In the genomic region with DNA sequence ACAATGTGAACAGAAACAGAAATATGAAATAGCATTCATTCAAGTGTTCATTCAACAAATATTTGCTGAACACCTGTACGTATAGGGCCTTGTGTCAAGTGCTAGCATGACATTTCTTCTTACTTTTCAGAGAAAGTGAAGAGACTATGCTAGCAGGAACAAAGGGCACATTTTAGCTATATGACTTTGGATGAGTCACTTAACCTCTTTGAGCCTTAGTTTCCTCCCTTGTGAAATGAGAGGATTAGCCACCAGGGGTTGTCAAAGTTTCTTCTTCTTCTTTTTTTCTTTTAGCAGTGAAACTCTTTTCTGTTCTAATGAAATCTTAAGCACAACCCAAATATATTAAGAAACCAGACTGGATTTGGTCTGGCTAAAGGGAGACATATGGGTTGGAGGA, we compare ENCODE assay signal across 12 cellular contexts. TPM values are rescaled to one million over a fixed set of nuclear protein-coding genes. Genes with fewer than 3 reads are reported as not detected.
DNase-seq lines count a peak whose midpoint lies in the region; ATAC-seq, FAIRE-seq and TF ChIP-seq lines count a peak whose summit lies in the region.
"Had no signal": no experiment of that assay in that cellular context is flagged by ENCODE, and none has a peak within 500 bp of the region (broad histone marks: within the 10 kb centered on the region; RNA-seq: fewer than 3 reads in every experiment).

No MANE protein-coding gene starts in this region.

- H2AFZ ChIP-seq in astrocyte (ENCODE audit: low read depth, low read length): no peak overlapping the region
- H2AFZ ChIP-seq in keratinocyte (ENCODE audit: control insufficient read depth, low read length): no peak overlapping the region

- H3K9ac ChIP-seq in astrocyte (ENCODE audit: low read length) (no peak overlapping the region), keratinocyte (ENCODE audit: control insufficient read depth, extremely low read depth, insufficient read depth, low read length) (no peak overlapping the region)

- H4K20me1 ChIP-seq in astrocyte (ENCODE audit: insufficient read depth, low read length): no peaks in the 10 kb centered on the region
- H4K20me1 ChIP-seq in keratinocyte (ENCODE audit: control insufficient read depth, extremely low read depth, insufficient read depth, low read length): no peaks in the 10 kb centered on the region

- H3K36me3 Mint-ChIP-seq in astrocyte (ENCODE audit: low read depth, unreplicated experiment): peaks cover 4% of the 10 kb centered on the region

- H3K4me1 Mint-ChIP-seq in astrocyte (ENCODE audit: low read depth, unreplicated experiment): peaks cover 10% of the 10 kb centered on the region

- no peak overlapping the region for H3K4me3 Mint-ChIP-seq in astrocyte (ENCODE audit: unreplicated experiment)
- H3K4me3 Mint-ChIP-seq: activated T-cell treated with anti-CD3 and anti-CD28 coated beads, Interleukin-2, amount 50 U/mL, for 72 hours had no signal

- H3K9me3 ChIP-seq in astrocyte (ENCODE audit: insufficient read depth, low read depth, low read length) (no peaks in the 10 kb centered on the region), keratinocyte (ENCODE audit: control insufficient read depth, low read depth, low read length) (no peaks in the 10 kb centered on the region)

- no peak overlapping the region for H3K27ac Mint-ChIP-seq in astrocyte (ENCODE audit: unreplicated experiment)
- H3K27ac Mint-ChIP-seq: activated T-cell treated with anti-CD3 and anti-CD28 coated beads, Interleukin-2, amount 50 U/mL, for 72 hours had no signal

- H3K27ac ChIP-seq in astrocyte (ENCODE audit: low read depth, low read length) (no peak overlapping the region), keratinocyte (ENCODE audit: control insufficient read depth, insufficient read depth, low read length) (no peak overlapping the region)
- H3K27ac ChIP-seq: skin epidermis had no signal

- ATAC-seq in HG02970 (IDR thresholded peaks at IDR 0.05; ENCODE audit: low FRiP score, unreplicated experiment): no peak
- ATAC-seq: activated T-cell treated with anti-CD3 and anti-CD28 coated beads, Interleukin-2, amount 50 U/mL, for 72 hours had no signal

- H3K4me3 ChIP-seq in astrocyte (ENCODE audit: insufficient read depth, low read depth, low read length) (no peak overlapping the region), keratinocyte (ENCODE audit: control insufficient read depth in 2 of 3, extremely low read depth in 1 of 3, insufficient read depth in 2 of 3, low read depth in 1 of 3, low read length in 3 of 3) (no peak overlapping the region)
- H3K4me3 ChIP-seq: skin epidermis had no signal

- H3K27me3 Mint-ChIP-seq in astrocyte (ENCODE audit: low read depth, unreplicated experiment): no peaks in the 10 kb centered on the region

- H3K9me3 Mint-ChIP-seq in astrocyte (ENCODE audit: unreplicated experiment): no peaks in the 10 kb centered on the region

- dilution Hi-C loops in keratinocyte (cut with MboI; ENCODE audit: extremely low pct_ligation_motif_present, low sequenced_read_pairs): no loop called here

- no peaks in the 10 kb centered on the region for H3K9me1 ChIP-seq in keratinocyte (ENCODE audit: control insufficient read depth, extremely low read depth, insufficient read depth, low read length)

- H3K36me3 ChIP-seq in astrocyte (ENCODE audit: insufficient read depth, low read length): no peaks in the 10 kb centered on the region
- no peaks in the 10 kb centered on the region for H3K36me3 ChIP-seq in keratinocyte (ENCODE audit: control insufficient read depth in 2 of 2, extremely low read depth in 1 of 2, insufficient read depth in 2 of 2, low read length in 2 of 2)

- FAIRE-seq in astrocyte (lab: Jason Lieb, UNC): peak; percentile 39
- peak; percentile 95 for FAIRE-seq in keratinocyte (lab: Jason Lieb, UNC)

- TF ChIP-seq CTCF in astrocyte (IDR thresholded peaks at IDR 0.05; ENCODE audit: insufficient read depth, low read depth, low read length): peak; percentile 21
- peak in 2 of 3 experiments; percentile 27 to 35 for TF ChIP-seq CTCF in keratinocyte (optimal IDR thresholded peaks at IDR 0.05 in 1 of 3, IDR thresholded peaks at IDR 0.05 in 1 of 3, conservative IDR thresholded peaks at IDR 0.05 in 1 of 3; ENCODE audit: extremely low read depth in 1 of 3, insufficient read depth in 2 of 3, low read length in 3 of 3)
- no peak for TF ChIP-seq CTCF in GM20000 (IDR thresholded peaks at IDR 0.05; ENCODE audit: extremely low read depth, missing control alignments)

- H3K79me2 ChIP-seq in astrocyte (ENCODE audit: insufficient read depth, low read length) (peaks cover 9% of the 10 kb centered on the region), keratinocyte (ENCODE audit: control insufficient read depth, insufficient read depth, low read length) (no peaks in the 10 kb centered on the region)

- H3K4me2 ChIP-seq in astrocyte (ENCODE audit: low read length): peak overlapping the region; percentile 11
- peak overlapping the region; percentile 2 for H3K4me2 ChIP-seq in keratinocyte (ENCODE audit: control insufficient read depth, extremely low read depth, insufficient read depth, low read depth, low read length)

- H3K27me3 ChIP-seq in astrocyte (ENCODE audit: insufficient read depth, low read length) (no peaks in the 10 kb centered on the region), keratinocyte (ENCODE audit: control insufficient read depth, extremely low read depth, insufficient read depth, low read length) (no peaks in the 10 kb centered on the region)

- in situ Hi-C loops in ACHN (cut with HindIII; ENCODE audit: low pct_ligation_motif_present, low pct_unique_long_range_greater_than_20kb, low sequenced_read_pairs): no loop called here

- DNase-seq in ACHN (peak; percentile 70), HPDE6-E6E7 (ENCODE audit: extremely low spot score) (peak; percentile 23), astrocyte (ENCODE audit: low read depth) (peak; percentile 35), keratinocyte (ENCODE audit: low read depth, low spot score) (peak; percentile 32), NCI-H1417 treated with DMSO at 0.1 percent for 48 hours (lab: John Stamatoyannopoulos, UW) (no peak), GM20000 (ENCODE audit: low spot score) (no peak)
- no peak for DNase-seq in stimulated activated CD4-positive, alpha-beta T cell treated with anti-CD3 and anti-CD28 coated beads, Interleukin-4, amount 100 ng/mL, for 4 hours
- DNase-seq: activated T-cell treated with anti-CD3 and anti-CD28 coated beads, Interleukin-2, amount 50 U/mL, for 72 hours; C1 segment of cervical spinal cord; NCI-H146 had no signal

- H3K4me1 ChIP-seq in astrocyte (ENCODE audit: insufficient read depth, low read length): peaks cover 5% of the 10 kb centered on the region
- H3K4me1 ChIP-seq in keratinocyte (ENCODE audit: control insufficient read depth, extremely low read depth, insufficient read depth, low read length): peaks cover 11% of the 10 kb centered on the region

RNA-seq across cellular contexts. Expression of a gene that starts 53.1 kb away (rescaled TPM):
- total RNA-seq in astrocyte: 25.9 and 30.3 TPM in 2 replicates
- 1.9 to 2.9 TPM (median 2.0 TPM) in 3 replicates for polyA plus RNA-seq in keratinocyte
- polyA plus RNA-seq in keratinocyte (2011; ENCODE audit: low read depth): 1.0 TPM
- polyA plus RNA-seq in keratinocyte (2011; cell fraction: cytosol; rRNA removed): 1.0 TPM in 2 replicates
- 5.9 and 8.0 TPM in 2 replicates for polyA plus RNA-seq in keratinocyte (2011; cell fraction: nucleus; rRNA removed)
- 1.5 and 1.7 TPM in 2 replicates for polyA plus RNA-seq in keratinocyte (2012; ENCODE audit: low replicate concordance)
- polyA minus RNA-seq in keratinocyte: 2.3 to 9.5 TPM (median 4.2 TPM) in 3 replicates
- polyA minus RNA-seq in keratinocyte (2011; cell fraction: cytosol; rRNA and poly(A)+ RNA removed): 0.96 TPM
- 4.7 and 11.5 TPM in 2 replicates for polyA minus RNA-seq in keratinocyte (2011; cell fraction: nucleus; rRNA and poly(A)+ RNA removed)
- total RNA-seq: activated T-cell treated with anti-CD3 and anti-CD28 coated beads, Interleukin-2, amount 50 U/mL, for 72 hours had no signal

Comparison
In these comparisons a context has a peak if more than half of its experiments do, and no peak if none do; other contexts are left out.
1. DNase-seq: peak in ACHN (single experiment), HPDE6-E6E7 (single experiment), astrocyte (single experiment) and keratinocyte (single experiment); none in stimulated activated CD4-positive, alpha-beta T cell treated with anti-CD3 and anti-CD28 coated beads, Interleukin-4, amount 100 ng/mL, for 4 hours (0 of 2), NCI-H1417 treated with DMSO at 0.1 percent for 48 hours (single experiment) and GM20000 (single experiment).